Comparison of ENCODE assay signal across 20 cellular contexts in the genomic region with DNA sequence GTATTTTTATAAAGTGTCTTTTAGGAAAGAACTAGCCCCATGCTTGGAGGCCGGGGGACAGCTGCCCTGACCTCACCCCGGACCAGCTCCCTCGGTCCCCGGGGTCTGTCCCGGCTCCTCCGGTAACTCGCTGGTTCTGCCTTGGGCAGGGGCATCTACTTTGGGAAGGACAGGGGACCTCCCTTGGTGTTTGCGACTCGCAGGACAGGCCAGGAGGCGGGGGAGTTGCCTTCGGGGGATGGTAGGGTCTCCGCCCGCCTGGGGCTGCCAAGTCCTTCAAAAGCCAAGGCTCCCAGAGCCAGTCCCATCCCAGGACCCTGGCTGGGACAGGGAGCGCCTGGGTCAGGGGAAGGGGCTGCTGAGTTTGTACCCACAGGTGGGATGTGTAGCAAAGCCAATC.
A peak's percentile ranks its signal among the peaks of the same experiment; 100 is the strongest.
DNase-seq lines count a peak whose midpoint lies in the region; ATAC-seq and TF ChIP-seq lines count a peak whose summit lies in the region.
"Had no signal": no experiment of that assay in that cellular context is flagged by ENCODE, and none has a peak within 500 bp of the region (broad histone marks: within the 10 kb centered on the region; RNA-seq: fewer than 3 reads in every experiment).

No MANE protein-coding gene starts in this region.

- DNase-seq in breast epithelium (ENCODE audit: low spot score in 2 of 2) = no peak
- DNase-seq in mammary epithelial cell = no peak
- DNase-seq in posterior vena cava (ENCODE audit: low spot score) = peak; percentile 69
- DNase-seq in uterus = no peak
- DNase-seq in SIG-M5 treated with dmso at 0.1 percent for 504 hours (lab: John Stamatoyannopoulos, UW; ENCODE audit: unreplicated experiment) = no peak
- DNase-seq in adrenal gland = no peak
- no peak for DNase-seq in sciatic nerve (ENCODE audit: low spot score)
- DNase-seq: 8988T; activated CD4-positive, CD25-positive, alpha-beta regulatory T cell; activated CD8-positive, alpha-beta memory T cell treated with anti-CD3 and anti-CD28 coated beads for 24 hours; erythroblast; GF-D8; mesenchymal stem cell; NCI-H1105 treated with DMSO at 0.1 percent for 48 hours; nephron progenitor cell; stimulated activated naive CD4-positive, alpha-beta T cell had no signal

- H3K27me3 ChIP-seq in breast epithelium = no peaks in the 10 kb centered on the region
- H3K27me3 ChIP-seq in mammary epithelial cell (ENCODE audit: insufficient read depth, low read length) = no peaks in the 10 kb centered on the region
- no peaks in the 10 kb centered on the region for H3K27me3 ChIP-seq in esophagus (ENCODE audit: control insufficient read depth in 1 of 2, insufficient read depth in 2 of 2, low read length in 2 of 2)
- H3K27me3 ChIP-seq in uterus = no peaks in the 10 kb centered on the region
- no peaks in the 10 kb centered on the region for H3K27me3 ChIP-seq in adrenal gland
- H3K27me3 ChIP-seq: SJSA1 had no signal

- WGBS in mammary epithelial cell (ENCODE audit: low coverage, missing lambda C conversion rate) = 77% methylated on average over 14 of the region's 14 CpGs
- WGBS in esophagus, 2 donors = 72 to 86% methylated on average over 14 of the region's 14 CpGs
- WGBS in adrenal gland, 4 donors = 82 to 86% (median 84%) methylated on average over 4 to 14 of the region's 14 CpGs

- in situ Hi-C loops in mammary epithelial cell (cut with MboI; ENCODE audit: low sequenced_read_pairs in 2 of 2) = no loop called here

- no peak overlapping the region for H3K4me2 ChIP-seq in mammary epithelial cell (ENCODE audit: insufficient read depth, low read depth, low read length)

- peak overlapping the region; percentile 95 to 96 for H3K27ac ChIP-seq in breast epithelium
- H3K27ac ChIP-seq in mammary epithelial cell (ENCODE audit: insufficient read depth, low read depth, low read length) = no peak overlapping the region
- peak overlapping the region; percentile 5 to 6 for H3K27ac ChIP-seq in esophagus (ENCODE audit: low read depth in 2 of 2, low read length in 1 of 2)
- peak overlapping the region; percentile 78 to 79 for H3K27ac ChIP-seq in uterus
- H3K27ac ChIP-seq in adrenal gland = no peak overlapping the region
- H3K27ac ChIP-seq: SJSA1 had no signal

- no peaks in the 10 kb centered on the region for H4K20me1 ChIP-seq in mammary epithelial cell (ENCODE audit: insufficient read depth, low read length)

- CTCF ChIA-PET in mammary epithelial cell (lab: Charles Lee; ENCODE audit: low non-redundant PET) = no interaction called here

- H3K9me3 ChIP-seq in breast epithelium = no peaks in the 10 kb centered on the region
- no peaks in the 10 kb centered on the region for H3K9me3 ChIP-seq in mammary epithelial cell (replicated peaks; ENCODE audit: insufficient read depth, low read length)
- no peaks in the 10 kb centered on the region for H3K9me3 ChIP-seq in esophagus (ENCODE audit: control insufficient read depth in 2 of 2, insufficient read depth in 1 of 2, low read depth in 1 of 2, low read length in 1 of 2)
- no peaks in the 10 kb centered on the region for H3K9me3 ChIP-seq in uterus
- no peaks in the 10 kb centered on the region for H3K9me3 ChIP-seq in adrenal gland (replicated peaks in 1 of 3)
- H3K9me3 ChIP-seq: SJSA1 had no signal

- TF ChIP-seq CTCF in breast epithelium (IDR thresholded peaks at IDR 0.05) (no peak), mammary epithelial cell (conservative IDR thresholded peaks at IDR 0.05 in 1 of 2, IDR thresholded peaks at IDR 0.05 in 1 of 2; ENCODE audit: extremely low read depth in 1 of 2, insufficient read depth in 1 of 2, low read depth in 1 of 2, low read length in 2 of 2) (no peak), uterus (IDR thresholded peaks at IDR 0.05) (no peak), adrenal gland (IDR thresholded peaks at IDR 0.05) (no peak)

- dilution Hi-C loops in mammary epithelial cell (cut with HindIII; ENCODE audit: low sequenced_read_pairs) = no loop called here

- no TSS peak for BruUV-seq in mammary epithelial cell (replicated peaks; lab: Mats Ljungman, UMichigan)

- no peak overlapping the region for H2AFZ ChIP-seq in mammary epithelial cell (ENCODE audit: low read depth, low read length)

- H3K4me1 ChIP-seq in breast epithelium (peaks cover 12 to 35% of the 10 kb centered on the region in 2 donors), mammary epithelial cell (ENCODE audit: insufficient read depth, low read length) (peaks cover 43% of the 10 kb centered on the region), esophagus (ENCODE audit: control insufficient read depth in 2 of 2, insufficient read depth in 2 of 2, low read length in 1 of 2) (peaks cover 7 to 22% of the 10 kb centered on the region in 2 donors), uterus (peaks cover 0 to 9% of the 10 kb centered on the region in 2 donors), adrenal gland (replicated peaks in 1 of 2) (no peaks in the 10 kb centered on the region)

- H3K4me3 ChIP-seq in breast epithelium = no peak overlapping the region
- no peak overlapping the region for H3K4me3 ChIP-seq in mammary epithelial cell (replicated peaks in 1 of 3; ENCODE audit: insufficient read depth in 1 of 3, low read depth in 2 of 3, low read length in 3 of 3)
- H3K4me3 ChIP-seq in esophagus (ENCODE audit: low read depth in 1 of 2, low read length in 2 of 2) = no peak overlapping the region
- no peak overlapping the region for H3K4me3 ChIP-seq in uterus
- no peak overlapping the region for H3K4me3 ChIP-seq in adrenal gland
- H3K4me3 ChIP-seq: GM12878, SJSA1 had no signal

- no peak overlapping the region for H3K9ac ChIP-seq in mammary epithelial cell (ENCODE audit: insufficient read depth, low read length)

- no peak for ATAC-seq in sciatic nerve
- ATAC-seq: activated naive CD4-positive, alpha-beta T cell treated with anti-CD3 and anti-CD28 coated beads, Interleukin-2, amount 50 U/mL, for 72 hours; GM12878 had no signal

- H3K79me2 ChIP-seq in mammary epithelial cell (ENCODE audit: insufficient read depth, low read length) = no peaks in the 10 kb centered on the region

- H3K36me3 ChIP-seq in breast epithelium (no peaks in the 10 kb centered on the region), mammary epithelial cell (ENCODE audit: insufficient read depth, low read length) (no peaks in the 10 kb centered on the region), esophagus (ENCODE audit: control insufficient read depth in 2 of 2, insufficient read depth in 2 of 2, low read length in 1 of 2) (peaks cover 0 to 9% of the 10 kb centered on the region in 2 donors), uterus (no peaks in the 10 kb centered on the region), adrenal gland (replicated peaks in 1 of 2) (no peaks in the 10 kb centered on the region)

- intact Hi-C loops in breast epithelium (cut with DNase I; ENCODE audit: low total_unique reads) = no loop called here
- intact Hi-C loops in mammary epithelial cell (cut with micrococcal nuclease) = no loop called here
- intact Hi-C loops in posterior vena cava (cut with DNase I) = loop anchor here (2.0 to 5.0 kb wide), 2 partner anchors 100 to 102 kb away; no protein-coding TSS in a partner anchor
- intact Hi-C loops in uterus (cut with DNase I; ENCODE audit: low total_unique reads) = no loop called here
- intact Hi-C loops in adrenal gland (cut with DNase I) = loop anchor here in 1 of 2 donors (10.0 kb wide), 1 partner anchor 232 kb away; no protein-coding TSS in a partner anchor
- intact Hi-C loops in sciatic nerve (cut with DNase I) = no loop called here

- TF ChIP-seq POLR2A in breast epithelium (IDR thresholded peaks at IDR 0.05) = no peak
- TF ChIP-seq POLR2A in uterus (IDR thresholded peaks at IDR 0.05) = no peak
- no peak for TF ChIP-seq POLR2A in adrenal gland (IDR thresholded peaks at IDR 0.05)

Comparison
In these comparisons a context has a peak if more than half of its experiments do, and no peak if none do; other contexts are left out.
1. H3K27ac ChIP-seq: peak in breast epithelium (2 of 2), esophagus (2 of 2) and uterus (2 of 2); none in mammary epithelial cell (single experiment) and adrenal gland (0 of 5).
2. intact Hi-C loops: an anchor here in posterior vena cava (2.0 to 5.0 kb wide); none called in breast epithelium, mammary epithelial cell, uterus and sciatic nerve.